ENCODE assay signal across 21 cellular contexts in the genomic region with DNA sequence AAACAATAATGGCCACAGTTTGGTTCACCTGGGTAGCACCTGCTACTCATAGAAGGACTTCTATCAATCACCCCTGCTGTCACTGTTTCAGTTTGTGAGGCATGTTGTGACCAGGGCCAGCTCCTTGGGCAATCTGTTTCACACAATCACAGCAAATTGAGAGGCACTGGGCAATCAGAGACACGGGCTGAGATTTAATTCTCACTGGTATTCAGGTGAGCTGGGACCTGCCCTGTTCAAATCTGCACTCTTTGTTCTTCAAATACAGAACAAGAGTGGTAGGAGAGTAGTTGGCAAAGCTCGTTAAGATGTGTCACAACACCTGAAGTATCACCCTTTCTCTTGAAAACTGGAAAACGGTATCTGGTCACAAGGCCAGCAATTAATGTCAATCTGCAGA. TPM values are rescaled to one million over a fixed set of nuclear protein-coding genes. Genes with fewer than 3 reads are reported as not detected.
DNase-seq lines count a peak whose midpoint lies in the region; ATAC-seq, FAIRE-seq and TF ChIP-seq lines count a peak whose summit lies in the region.
"Had no signal": no experiment of that assay in that cellular context is flagged by ENCODE, and none has a peak within 500 bp of the region (broad histone marks: within the 10 kb centered on the region; RNA-seq: fewer than 3 reads in every experiment).

No MANE protein-coding gene starts in this region.

- H3K27ac Mint-ChIP-seq in activated CD4-positive, alpha-beta T cell treated with anti-CD3 and anti-CD28 coated beads, Interleukin-2, amount 10 ng/mL, durations not matched to agents 24 days and 14 days: no peak overlapping the region
- H3K27ac Mint-ChIP-seq: CD4-positive, CD25-positive, alpha-beta regulatory T cell had no signal

- H4K20me1 ChIP-seq in K562 (replicated peaks; ENCODE audit: control insufficient read depth, insufficient read depth, low read length) (no peaks in the 10 kb centered on the region), osteoblast (ENCODE audit: insufficient read depth, low read length) (no peaks in the 10 kb centered on the region)

- no peak for TF ChIP-seq CTCF in K562 (IDR thresholded peaks at IDR 0.05 in 2 of 3, conservative IDR thresholded peaks at IDR 0.05 in 1 of 3; ENCODE audit: insufficient read depth in 2 of 3, low read depth in 1 of 3, low read length in 3 of 3)
- no peak for TF ChIP-seq CTCF in osteoblast (IDR thresholded peaks at IDR 0.05; ENCODE audit: extremely low read depth, low read depth, low read length)

- H3K36me3 ChIP-seq in K562 (ENCODE audit: control insufficient read depth, insufficient read depth, low read length): no peaks in the 10 kb centered on the region
- no peaks in the 10 kb centered on the region for H3K36me3 ChIP-seq in osteoblast (ENCODE audit: insufficient read depth, low read length)
- H3K36me3 ChIP-seq: SJCRH30 had no signal

- CTCF ChIA-PET in K562 (lab: Yijun Ruan, JAX; ENCODE audit: low intra/inter-chr PET ratio): no interaction called here

- no peaks in the 10 kb centered on the region for H3K79me2 ChIP-seq in K562 (ENCODE audit: control insufficient read depth, insufficient read depth, low read length)
- no peaks in the 10 kb centered on the region for H3K79me2 ChIP-seq in osteoblast (ENCODE audit: insufficient read depth, low read length)

- no peak for TF ChIP-seq EP300 in K562 (IDR thresholded peaks at IDR 0.05; ENCODE audit: low read length)

- H3K4me1 ChIP-seq in K562 (replicated peaks in 1 of 2; ENCODE audit: control insufficient read depth in 2 of 2, insufficient read depth in 2 of 2, low read length in 2 of 2) (no peaks in the 10 kb centered on the region; a peak in 1 of 5 replicates), osteoblast (ENCODE audit: insufficient read depth, low read length) (peaks cover 3% of the 10 kb centered on the region)

- POLR2A ChIA-PET in K562 (lab: Yijun Ruan, JAX): no interaction called here

- in situ Hi-C loops in K562 (cut with MboI): no loop called here

- no peak overlapping the region for H2AFZ ChIP-seq in K562 (ENCODE audit: low read depth, low read length)
- peak overlapping the region; percentile 49 for H2AFZ ChIP-seq in osteoblast (ENCODE audit: low read length)
- H2AFZ ChIP-seq: GM23248 had no signal

- TF ChIP-seq POLR2A in K562 (conservative IDR thresholded peaks at IDR 0.05): no peak

- no peak overlapping the region for H3K27ac ChIP-seq in K562 (ENCODE audit: extremely low read depth, low read depth, low read length)
- H3K27ac ChIP-seq in osteoblast (ENCODE audit: low read depth, low read length): no peak overlapping the region
- H3K27ac ChIP-seq: GM23248, SJCRH30 had no signal

- H3K4me1 Mint-ChIP-seq in activated CD4-positive, alpha-beta T cell treated with anti-CD3 and anti-CD28 coated beads, Interleukin-2, amount 10 ng/mL, durations not matched to agents 24 days and 14 days: peaks cover 18% of the 10 kb centered on the region

- no peak overlapping the region for H3K4me3 ChIP-seq in K562
- H3K4me3 ChIP-seq in osteoblast (ENCODE audit: insufficient read depth, low read length): no peak overlapping the region
- H3K4me3 ChIP-seq: GM23248, SJCRH30 had no signal

- FAIRE-seq in K562 (lab: Jason Lieb, UNC): no peak
- FAIRE-seq: HTR-8/SVneo, RCC 7860 had no signal

- H3K36me3 Mint-ChIP-seq in activated CD4-positive, alpha-beta T cell treated with anti-CD3 and anti-CD28 coated beads, Interleukin-2, amount 10 ng/mL, durations not matched to agents 24 days and 14 days (ENCODE audit: low read depth): no peaks in the 10 kb centered on the region
- H3K36me3 Mint-ChIP-seq: CD4-positive, CD25-positive, alpha-beta regulatory T cell; T-cell had no signal

- no peak for ATAC-seq in K562
- no peak for ATAC-seq in HG03565 (IDR thresholded peaks at IDR 0.05; ENCODE audit: unreplicated experiment)
- no peak for ATAC-seq in activated CD4-positive, CD25-positive, alpha-beta regulatory T cell treated with anti-CD3 and anti-CD28 coated beads, Interleukin-2, amount 50 U/mL, for 24 hours
- ATAC-seq: HCT116, T-cell had no signal

- 9% methylated on average over 3 of the region's 3 CpGs for WGBS in K562 (ENCODE audit: insufficient coverage, low coverage, missing lambda C conversion rate)

- H3K27me3 Mint-ChIP-seq in activated CD4-positive, alpha-beta T cell treated with anti-CD3 and anti-CD28 coated beads, Interleukin-2, amount 10 ng/mL, durations not matched to agents 24 days and 14 days: peaks cover 5% of the 10 kb centered on the region
- H3K27me3 Mint-ChIP-seq: T-cell had no signal

- no peak overlapping the region for H3K9ac ChIP-seq in K562 (ENCODE audit: insufficient read depth in 1 of 2, low read depth in 2 of 2, low read length in 2 of 2)
- H3K9ac ChIP-seq: GM23248 had no signal

- H3K9me3 ChIP-seq in K562 (replicated peaks; ENCODE audit: control insufficient read depth, insufficient read depth, low read depth, low read length): no peaks in the 10 kb centered on the region
- H3K9me3 ChIP-seq in osteoblast (ENCODE audit: low read depth, low read length): no peaks in the 10 kb centered on the region

- no TSS peak for BruUV-seq in K562 (replicated peaks; lab: Mats Ljungman, UMichigan)

- H3K4me2 ChIP-seq in K562 (ENCODE audit: insufficient read depth, low read length): no peak overlapping the region
- no peak overlapping the region for H3K4me2 ChIP-seq in osteoblast (ENCODE audit: insufficient read depth, low read length)

- no peak for TF ChIP-seq RAD21 in K562 (CRISPR knock-in tag; conservative IDR thresholded peaks at IDR 0.05 in 1 of 2, IDR thresholded peaks at IDR 0.05 in 1 of 2)

- DNase-seq in activated CD4-positive, alpha-beta T cell treated with anti-CD3 and anti-CD28 coated beads, Interleukin-2, amount 10 ng/mL, durations not matched to agents 24 days and 14 days: peak; percentile 51
- DNase-seq in activated CD4-positive, alpha-beta T cell treated with anti-CD3 and anti-CD28 coated beads, Interleukin-2, amount 50 U/mL, for 1 hour: no peak
- peak; percentile 6 for DNase-seq in NCI-H1105 (lab: John Stamatoyannopoulos, UW)
- no peak for DNase-seq in K562 (ENCODE audit: extremely low read depth in 1 of 4, low spot score in 3 of 4)
- no peak for DNase-seq in osteoblast (ENCODE audit: insufficient read length, low spot score, missing footprints)
- no peak for DNase-seq in LoVo (ENCODE audit: low spot score)
- DNase-seq: CD4-positive, CD25-positive, alpha-beta regulatory T cell; DMS79; GM23248; NCI-H146; NCI-H2029 treated with DMSO at 0.1 percent for 48 hours; NCI-H2171 treated with DMSO at 0.1 percent for 48 hours; NCI-H510A; OCI-M1; SJCRH30; T-cell had no signal

- H3K27me3 ChIP-seq in K562 (ENCODE audit: control insufficient read depth in 2 of 2, insufficient read depth in 2 of 2, low read length in 2 of 2): no peaks in the 10 kb centered on the region
- no peaks in the 10 kb centered on the region for H3K27me3 ChIP-seq in osteoblast (ENCODE audit: insufficient read depth, low read length)
- H3K27me3 ChIP-seq: SJCRH30 had no signal

- no peak overlapping the region for H3K4me3 Mint-ChIP-seq in activated CD4-positive, alpha-beta T cell treated with anti-CD3 and anti-CD28 coated beads, Interleukin-2, amount 10 ng/mL, durations not matched to agents 24 days and 14 days
- H3K4me3 Mint-ChIP-seq: CD4-positive, CD25-positive, alpha-beta regulatory T cell had no signal

- peaks cover 6% of the 10 kb centered on the region for H3K9me3 Mint-ChIP-seq in activated CD4-positive, alpha-beta T cell treated with anti-CD3 and anti-CD28 coated beads, Interleukin-2, amount 10 ng/mL, durations not matched to agents 24 days and 14 days

- intact Hi-C loops in activated CD4-positive, alpha-beta T cell treated with anti-CD3 and anti-CD28 coated beads, Interleukin-2, amount 10 ng/mL, durations not matched to agents 24 days and 14 days (cut with micrococcal nuclease): no loop called here
- intact Hi-C loops in K562 (cut with micrococcal nuclease): no loop called here

- H3K9me1 ChIP-seq in K562 (ENCODE audit: control insufficient read depth, insufficient read depth, low read length): no peaks in the 10 kb centered on the region

TF ChIP-seq in K562, 482 proteins besides CTCF, POLR2A, EP300 and RAD21:
- TF ChIP-seq PPARD (CRISPR knock-in tag; IDR thresholded peaks at IDR 0.05): no peak
- TF ChIP-seq TCFL5 (CRISPR knock-in tag; conservative IDR thresholded peaks at IDR 0.05): no peak
- 0 out of 4 replicates have a peak, but pooled peaks of 1 of the 2 experiments have one; percentile 34 for TF ChIP-seq HDAC1 (IDR thresholded peaks at IDR 0.05)
- TF ChIP-seq KDM5B (IDR thresholded peaks at IDR 0.05; ENCODE audit: insufficient replicate concordance, low read depth, low read length): no peak
- TF ChIP-seq KDM1A (IDR thresholded peaks at IDR 0.05): peak; percentile 78 to 84; a peak in 3 of 4 replicates
- TF ChIP-seq POLR2AphosphoS5 (IDR thresholded peaks at IDR 0.05; ENCODE audit: control insufficient read depth, insufficient read depth, low read depth, low read length): no peak
- no peak for TF ChIP-seq POU5F1 (IDR thresholded peaks at IDR 0.05; ENCODE audit: borderline replicate concordance, low read depth, low read length, partially characterized antibody)
TF ChIP-seq in K562: peak in this region for 2.

RNA-seq across cellular contexts. Expression of a gene that starts 57.8 kb away (rescaled TPM):
- 652 and 689 TPM in 2 replicates for total RNA-seq in activated CD4-positive, alpha-beta T cell treated with anti-CD3 and anti-CD28 coated beads, Interleukin-2, amount 10 ng/mL, durations not matched to agents 24 days and 14 days
- total RNA-seq in K562 (2011; cell fraction: chromatin; rRNA removed; ENCODE audit: low replicate concordance): 133 and 584 TPM in 2 replicates
- 52.5 and 79.6 TPM in 2 replicates for total RNA-seq in K562 (2011; cell fraction: nucleolus; rRNA removed)
- total RNA-seq in K562 (2011; cell fraction: nucleoplasm; rRNA removed): 207 and 415 TPM in 2 replicates
- total RNA-seq in K562 (2014; rRNA removed): 291 and 292 TPM in 2 replicates
- 450 and 550 TPM in 2 replicates for total RNA-seq in K562 (2014; rRNA removed; fragmentation: Illumina TruSeq; extraction: Trizol)
- total RNA-seq in K562 (2015; rRNA removed; fragmentation: Illumina TruSeq; extraction: Trizol): 358 and 383 TPM in 2 replicates
- total RNA-seq in K562 (2021): 518 and 530 TPM in 2 replicates
- polyA plus RNA-seq in K562 (2011; rRNA removed): 421 and 458 TPM in 2 replicates
- 67.9 and 143 TPM in 2 replicates for polyA plus RNA-seq in K562 (2011; cell fraction: cytosol; rRNA removed)
- polyA plus RNA-seq in K562 (2011; cell fraction: nucleus; rRNA removed): 135 and 211 TPM in 2 replicates
- 571 and 740 TPM in 2 replicates for polyA plus RNA-seq in K562 (2012)
- 560 and 747 TPM in 2 replicates for polyA plus RNA-seq in K562 (2014; fragmentation: Illumina TruSeq; extraction: Trizol)
- 100 to 1,000 TPM; 287 to 326 TPM for polyA plus RNA-seq in K562 (2014; fragmentation: Nextera tagmentation; extraction: Ambion mirVana)
- 400 and 473 TPM in 2 replicates for polyA plus RNA-seq in K562 (2014; rRNA removed)
- 372 and 401 TPM in 2 replicates for polyA minus RNA-seq in K562 (2011; rRNA and poly(A)+ RNA removed)
- polyA minus RNA-seq in K562 (2011; cell fraction: cytosol; rRNA and poly(A)+ RNA removed): 188 and 218 TPM in 2 replicates
- 139 and 220 TPM in 2 replicates for polyA minus RNA-seq in K562 (2011; cell fraction: nucleus; rRNA and poly(A)+ RNA removed)
- 200 and 203 TPM in 2 replicates for total RNA-seq in osteoblast

Comparison
In these comparisons a context has a peak if more than half of its experiments do, and no peak if none do; other contexts are left out.
1. DNase-seq: peak in activated CD4-positive, alpha-beta T cell treated with anti-CD3 and anti-CD28 coated beads, Interleukin-2, amount 10 ng/mL, durations not matched to agents 24 days and 14 days (single experiment) and NCI-H1105 (single experiment); none in activated CD4-positive, alpha-beta T cell treated with anti-CD3 and anti-CD28 coated beads, Interleukin-2, amount 50 U/mL, for 1 hour (single experiment), K562 (0 of 4), osteoblast (single experiment) and LoVo (single experiment).